ENCODE assay signal across 14 cellular contexts in the genomic region with DNA sequence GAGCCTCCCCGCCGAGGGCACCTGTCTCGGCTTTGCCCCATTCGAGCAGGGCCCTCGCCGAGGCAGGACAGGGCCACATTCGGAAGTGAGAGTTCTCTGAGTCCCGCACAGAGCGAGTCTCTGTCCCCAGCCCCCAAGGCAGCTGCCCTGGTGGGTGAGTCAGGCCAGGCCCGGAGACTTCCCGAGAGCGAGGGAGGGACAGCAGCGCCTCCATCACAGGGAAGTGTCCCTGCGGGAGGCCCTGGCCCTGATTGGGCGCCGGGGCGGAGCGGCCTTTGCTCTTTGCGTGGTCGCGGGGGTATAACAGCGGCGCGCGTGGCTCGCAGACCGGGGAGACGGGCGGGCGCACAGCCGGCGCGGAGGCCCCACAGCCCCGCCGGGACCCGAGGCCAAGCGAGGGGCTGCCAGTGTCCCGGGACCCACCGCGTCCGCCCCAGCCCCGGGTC. TPM values are rescaled to one million over a fixed set of nuclear protein-coding genes. Genes with fewer than 3 reads are reported as not detected.
DNase-seq lines count a peak whose midpoint lies in the region; ATAC-seq and TF ChIP-seq lines count a peak whose summit lies in the region.
"Had no signal": no experiment of that assay in that cellular context is flagged by ENCODE, and none has a peak within 500 bp of the region (broad histone marks: within the 10 kb centered on the region; RNA-seq: fewer than 3 reads in every experiment).

TSS of gene AIRE (plus strand) at position 330 of the 446 bp plus-strand sequence. CDS start 131 bp downstream, outside the sequence.

- CTCF ChIA-PET in SK-N-SH (lab: Yijun Ruan, JAX): interaction anchor here (0.9 kb wide), 1 partner anchor 194 kb away, joined by 3 read pairs; no protein-coding TSS in a partner anchor

- no peaks in the 10 kb centered on the region for H3K9me3 ChIP-seq in SK-N-SH
- H3K9me3 ChIP-seq in transverse colon: no peaks in the 10 kb centered on the region
- no peaks in the 10 kb centered on the region for H3K9me3 ChIP-seq in SJCRH30 (replicated peaks)
- H3K9me3 ChIP-seq: MG63 had no signal

- DNase-seq in ELR (ENCODE audit: low read depth): peak; percentile 54
- peak; percentile 64 for DNase-seq in SK-N-SH
- peak; percentile 81 for DNase-seq in hepatic stellate cell (ENCODE audit: low spot score)
- DNase-seq in retina: peak; percentile 57
- DNase-seq in transverse colon: no peak
- DNase-seq in middle frontal gyrus (ENCODE audit: extremely low spot score, low spot score): no peak
- DNase-seq in SJCRH30: no peak
- DNase-seq: activated CD4-positive, alpha-beta memory T cell treated with anti-CD3 and anti-CD28 coated beads, Interleukin-2, amount 10 ng/mL, durations not matched to agents 7 days and 5 days; activated naive CD4-positive, alpha-beta T cell treated with anti-CD3 and anti-CD28 coated beads, Interleukin-2, amount 50 U/mL, for 16 hours; MG63; NCI-H524 treated with DMSO at 0.1 percent for 48 hours; SW 1271 had no signal

- TF ChIP-seq POLR2A in transverse colon (IDR thresholded peaks at IDR 0.05): no peak

- no peaks in the 10 kb centered on the region; the same call in 1 of the 2 replicates for H3K27me3 ChIP-seq in SK-N-SH (ENCODE audit: insufficient read depth)
- H3K27me3 ChIP-seq in transverse colon: peaks cover 29% of the 10 kb centered on the region
- H3K27me3 ChIP-seq in SJCRH30: no peaks in the 10 kb centered on the region
- H3K27me3 ChIP-seq: MG63 had no signal

- H3F3A ChIP-seq in SK-N-SH (replicated peaks; ENCODE audit: insufficient read depth): no peaks in the 10 kb centered on the region

- H3K4me3 ChIP-seq in SK-N-SH (ENCODE audit: low read depth in 2 of 2, low read length in 1 of 2) (no peak within 1 kb of the TSS), transverse colon (peak within 1 kb of the TSS in 2 of 4 donors; percentile 2 to 22), SJCRH30 (no peak within 1 kb of the TSS)
- H3K4me3 ChIP-seq: GM12878, MG63 had no signal

- H3K4me2 ChIP-seq in SK-N-SH: peak within 1 kb of the TSS; percentile 8; the same call in 1 of the 2 replicates

- H3K9ac ChIP-seq in SK-N-SH: no peak within 1 kb of the TSS

- no peaks in the 10 kb centered on the region for H3K4me1 ChIP-seq in SK-N-SH (ENCODE audit: control insufficient read depth in 1 of 2, insufficient read depth in 2 of 2, low read depth in 1 of 2, low read length in 1 of 2)
- H3K4me1 ChIP-seq in transverse colon: no peaks in the 10 kb centered on the region
- peaks cover 12% of the 10 kb centered on the region for H3K4me1 ChIP-seq in SJCRH30

- TF ChIP-seq CTCF in SK-N-SH (IDR thresholded peaks at IDR 0.05) (no peak), transverse colon (IDR thresholded peaks at IDR 0.05) (no peak)

- H3K9me2 ChIP-seq in SK-N-SH: no peaks in the 10 kb centered on the region

- 27% methylated on average over 7 of the region's 42 CpGs for WGBS in SK-N-SH (ENCODE audit: low lambda C conversion rate)
- WGBS in transverse colon (ENCODE audit: low coverage in 1 of 2), 2 donors: 58% methylated on average over 6 of the region's 42 CpGs; no CpG with 5 or more reads in 1 of the 2 donors

- in situ Hi-C loops in transverse colon (cut with MboI; ENCODE audit: low pct_ligation_motif_present in 1 of 4, low pct_unique_long_range_greater_than_20kb in 1 of 4, low sequenced_read_pairs in 3 of 4): no loop called here

- no peak within 1 kb of the TSS for H2AFZ ChIP-seq in SK-N-SH (ENCODE audit: low read depth)

- H3K27ac ChIP-seq in SK-N-SH (ENCODE audit: low read depth in 2 of 2, low read length in 1 of 2) (no peak within 1 kb of the TSS), transverse colon (no peak within 1 kb of the TSS), SJCRH30 (no peak within 1 kb of the TSS)

- ATAC-seq in GM21528 (IDR thresholded peaks at IDR 0.05; ENCODE audit: low FRiP score, unreplicated experiment): no peak
- ATAC-seq: GM12878 had no signal

- no peak for TF ChIP-seq RAD21 in SK-N-SH (IDR thresholded peaks at IDR 0.05; ENCODE audit: low read length)

- no peaks in the 10 kb centered on the region for H3K36me3 ChIP-seq in SK-N-SH (replicated peaks in 1 of 2; ENCODE audit: control insufficient read depth in 1 of 2, insufficient read depth in 2 of 2, low read length in 1 of 2)
- H3K36me3 ChIP-seq in transverse colon: no peaks in the 10 kb centered on the region
- no peaks in the 10 kb centered on the region for H3K36me3 ChIP-seq in SJCRH30
- H3K36me3 ChIP-seq: MG63 had no signal

- intact Hi-C loops in transverse colon (cut with DNase I; ENCODE audit: low total_unique reads): no loop called here

- no peak for TF ChIP-seq EP300 in SK-N-SH (IDR thresholded peaks at IDR 0.05; ENCODE audit: borderline replicate concordance in 1 of 2, low read depth in 1 of 2, low read length in 1 of 2)
- TF ChIP-seq EP300 in transverse colon (IDR thresholded peaks at IDR 0.05; ENCODE audit: low read depth): no peak

- H3K79me2 ChIP-seq in SK-N-SH (ENCODE audit: insufficient read depth): no peaks in the 10 kb centered on the region

- POLR2A ChIA-PET in SK-N-SH (lab: Yijun Ruan, JAX): no interaction called here

- no peaks in the 10 kb centered on the region for H4K20me1 ChIP-seq in SK-N-SH (ENCODE audit: insufficient read depth)

TF ChIP-seq in SK-N-SH, 30 proteins besides CTCF, POLR2A, EP300 and RAD21:
- no peak for TF ChIP-seq FOSL2 (IDR thresholded peaks at IDR 0.05; ENCODE audit: borderline replicate concordance, low read depth)
- no peak for TF ChIP-seq JUND (IDR thresholded peaks at IDR 0.05)
- no peak for TF ChIP-seq NRF1 (IDR thresholded peaks at IDR 0.05; ENCODE audit: low read depth, low read length)
- no peak for TF ChIP-seq SMC3 (IDR thresholded peaks at IDR 0.05; ENCODE audit: low read depth, low read length)
- TF ChIP-seq FOXJ3 (CRISPR knock-in tag; IDR thresholded peaks at IDR 0.05): no peak
- no peak for TF ChIP-seq TAF1 (IDR thresholded peaks at IDR 0.05; ENCODE audit: borderline replicate concordance, low read depth, low read length)

RNA-seq across cellular contexts. Expression of gene AIRE, which starts in this region (rescaled TPM):
- not detected in 2 replicates for polyA plus RNA-seq in SK-N-SH (2012; rRNA removed)
- not detected in 2 replicates for polyA plus RNA-seq in SK-N-SH (2012; cell fraction: cytosol; rRNA removed)
- polyA plus RNA-seq in SK-N-SH (2012; cell fraction: nucleus; rRNA removed): 0.04 and 0.07 TPM in 2 replicates
- total RNA-seq in transverse colon: not detected
- 0.10 TPM in 1 of 2 replicates, not detected in the other for total RNA-seq in SJCRH30 (2014; rRNA removed; shearing (Covaris generic))

Comparison
In these comparisons a context has a peak if more than half of its experiments do, and no peak if none do; other contexts are left out.
1. Peak in DNase-seq and H3K4me2 ChIP-seq in SK-N-SH; RNA of the gene not detected or under 1 TPM.
2. DNase-seq: peak in ELR (single experiment), hepatic stellate cell (single experiment) and retina (single experiment); none in transverse colon (single experiment), middle frontal gyrus (single experiment) and SJCRH30 (0 of 2).